Comparison of ENCODE assay signal across 26 cellular contexts in the genomic region with DNA sequence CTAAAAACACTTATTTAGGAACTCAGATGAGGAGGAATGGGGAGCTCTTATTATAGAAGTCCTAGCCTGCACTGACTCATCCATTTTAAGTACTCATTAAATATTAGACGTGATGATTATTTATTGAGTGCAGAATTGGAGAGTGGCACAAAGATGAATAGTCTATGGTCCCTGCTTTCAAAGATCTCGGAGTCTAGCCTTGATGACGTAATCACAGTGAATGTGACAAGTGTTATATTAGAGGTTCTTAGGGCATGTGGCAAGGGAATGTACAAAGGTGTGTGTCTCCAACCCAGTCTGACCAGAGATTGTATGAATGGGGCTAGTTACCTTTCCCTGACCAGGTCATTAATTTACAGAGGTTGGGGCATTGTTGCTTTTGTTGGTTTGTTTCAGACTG.
"Had no signal": no experiment of that assay in that cellular context is flagged by ENCODE, and none has a peak within 500 bp of the region (broad histone marks: within the 10 kb centered on the region; RNA-seq: fewer than 3 reads in every experiment).

No MANE protein-coding gene starts in this region.

- H2AFZ ChIP-seq: hepatocyte had no signal

- H3K27me3 ChIP-seq: colonic mucosa, foreskin keratinocyte had no signal

- H3K79me2 ChIP-seq: hepatocyte had no signal

- H3K4me2 ChIP-seq: hepatocyte had no signal

- H3K9me3 ChIP-seq: colonic mucosa, esophagus muscularis mucosa, gastroesophageal sphincter, heart left ventricle, lower lobe of right lung, mucosa of descending colon had no signal

- H3K4me3 ChIP-seq: colonic mucosa, esophagus muscularis mucosa, gastroesophageal sphincter, heart left ventricle, hepatocyte, lower lobe of right lung, mucosa of descending colon had no signal

- H3K4me1 ChIP-seq: colonic mucosa, esophagus muscularis mucosa, foreskin keratinocyte, gastroesophageal sphincter, heart left ventricle, lower lobe of right lung had no signal

- DNase-seq: colonic mucosa; cortex of kidney; effector CD8-positive, alpha-beta T cell; effector memory CD8-positive, alpha-beta T cell; endodermal cell; erythroblast; foreskin keratinocyte; heart left ventricle; hypothalamus; immature natural killer cell; islet precursor cell; kidney; kidney glomerular epithelial cell; left colon; left ventricle myocardium superior; lower lobe of right lung; mesenchymal stem cell; mucosa of descending colon; naive B cell had no signal

- H3K27ac ChIP-seq: colonic mucosa, epithelial cell of prostate, esophagus muscularis mucosa, foreskin keratinocyte, gastroesophageal sphincter, heart left ventricle, hepatocyte, lower lobe of right lung had no signal

- H3K36me3 ChIP-seq: colonic mucosa, esophagus muscularis mucosa, gastroesophageal sphincter, heart left ventricle, lower lobe of right lung had no signal

- FAIRE-seq: endometrium, frontal cortex, kidney had no signal

- ATAC-seq: effector memory CD8-positive, alpha-beta T cell; foreskin keratinocyte; gastroesophageal sphincter; heart left ventricle; left colon; left lobe of liver; left ventricle myocardium superior; lower lobe of right lung; mucosa of descending colon had no signal
